In the genomic region with DNA sequence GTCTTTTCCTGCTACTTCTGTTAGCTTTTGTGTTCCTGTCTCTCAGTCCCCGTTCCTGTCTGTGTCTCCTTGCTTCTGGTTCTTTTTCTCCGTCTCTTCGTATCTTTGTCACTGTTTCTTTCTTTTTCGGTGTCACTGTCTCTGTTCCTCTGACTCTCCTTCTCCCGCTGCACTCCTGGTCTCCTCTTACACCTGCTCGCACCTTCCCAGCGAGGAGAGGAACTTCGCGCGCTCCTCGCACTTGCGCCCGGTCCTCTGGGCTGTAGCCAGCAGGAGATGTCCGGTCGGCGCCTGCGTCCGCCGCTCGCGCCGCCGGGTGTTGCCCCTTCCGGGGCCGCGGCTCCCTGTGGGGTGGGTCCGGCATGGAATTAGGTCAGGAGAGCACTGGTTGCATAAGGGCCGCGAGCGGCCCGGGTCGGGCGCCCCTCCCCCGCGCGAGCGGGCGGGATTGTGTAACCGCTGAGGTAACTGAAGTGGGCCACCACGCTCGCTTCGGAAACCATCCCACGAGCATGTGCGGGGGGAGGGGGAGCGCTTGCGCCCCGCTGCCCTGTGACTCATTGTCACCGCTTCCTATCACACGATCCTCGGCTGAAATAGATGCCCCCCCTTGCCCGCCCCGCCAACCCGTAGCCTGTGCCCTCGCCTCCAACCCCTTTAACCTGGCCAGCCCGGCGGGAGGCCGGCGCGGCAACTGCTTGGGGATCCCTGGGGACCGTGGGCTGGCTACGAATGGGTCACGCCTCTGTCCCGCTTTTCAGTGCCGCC, we compare ENCODE assay signal across 8 cellular contexts. TPM values are rescaled to one million over a fixed set of nuclear protein-coding genes. Genes with fewer than 3 reads are reported as not detected.
DNase-seq lines count a peak whose midpoint lies in the region; ATAC-seq and TF ChIP-seq lines count a peak whose summit lies in the region.

No MANE protein-coding gene starts in this region.

- H2BK120ac ChIP-seq in mesenchymal stem cell (ENCODE audit: low read depth, low read length) = no peak overlapping the region

- H3K9ac ChIP-seq in mesenchymal stem cell (ENCODE audit: low read length) = no peak overlapping the region

- peak overlapping the region; percentile 91 for H3K4me2 ChIP-seq in mesenchymal stem cell (ENCODE audit: low read length, poor library complexity, severe bottlenecking)

- H3K79me1 ChIP-seq in mesenchymal stem cell (replicated peaks; ENCODE audit: low read length, poor library complexity, severe bottlenecking) = no peaks in the 10 kb centered on the region

- no peak overlapping the region for H4K91ac ChIP-seq in mesenchymal stem cell (ENCODE audit: low read length)

- H3K18ac ChIP-seq in mesenchymal stem cell (ENCODE audit: low read depth in 1 of 2, low read length in 2 of 2) = peak overlapping the region in 1 of 2 experiments; percentile 2

- peak overlapping the region; percentile 79 for H3K4me3 Mint-ChIP-seq in activated CD4-positive, alpha-beta memory T cell treated with anti-CD3 and anti-CD28 coated beads for 36 hours

- no peak overlapping the region for H3K23ac ChIP-seq in mesenchymal stem cell (ENCODE audit: low read length in 2 of 2)

- intact Hi-C loops in activated CD4-positive, alpha-beta memory T cell treated with anti-CD3 and anti-CD28 coated beads for 36 hours (cut with micrococcal nuclease) = loop anchor here (5.0 to 10.0 kb wide), 2 partner anchors 41 to 259 kb away; partner anchors contain the start of gene PGRMC1
- intact Hi-C loops in dorsolateral prefrontal cortex (cut with DNase I) = loop anchor here (10.0 kb wide), 2 partner anchors 121 to 131 kb away; no protein-coding TSS in a partner anchor

- no peaks in the 10 kb centered on the region for H3K9me3 Mint-ChIP-seq in activated CD4-positive, alpha-beta memory T cell treated with anti-CD3 and anti-CD28 coated beads for 36 hours

- TF ChIP-seq CTCF in dorsolateral prefrontal cortex (IDR thresholded peaks at IDR 0.05 in 54 of 56, conservative IDR thresholded peaks at IDR 0.05 in 2 of 56; ENCODE audit: low read depth in 1 of 56, partially characterized antibody in 56 of 56) = no peak

- POLR2A ChIA-PET in activated CD4-positive, alpha-beta memory T cell treated with anti-CD3 and anti-CD28 coated beads for 36 hours (lab: Charles Lee) = no interaction called here

- H3K4ac ChIP-seq in mesenchymal stem cell (ENCODE audit: low read depth in 1 of 2, low read length in 2 of 2) = no peak overlapping the region

- H3K27ac ChIP-seq in dorsolateral prefrontal cortex = peak overlapping the region in 20 of 59 donors; percentile 12 to 74 (median 31)
- H3K27ac ChIP-seq in mesenchymal stem cell (ENCODE audit: low read length, poor library complexity, severe bottlenecking) = no peak overlapping the region

- no peaks in the 10 kb centered on the region for H3K9me3 ChIP-seq in mesenchymal stem cell (ENCODE audit: control insufficient read depth, low read length)

- no peak overlapping the region for H2BK15ac ChIP-seq in mesenchymal stem cell (ENCODE audit: low read depth, poor library complexity, severe bottlenecking)

- H3K36me3 ChIP-seq in mesenchymal stem cell (ENCODE audit: control insufficient read depth in 1 of 2, insufficient read depth in 2 of 2, low read depth in 1 of 2, low read length in 2 of 2) = no peaks in the 10 kb centered on the region

- peaks cover 5% of the 10 kb centered on the region for H3K27me3 Mint-ChIP-seq in activated CD4-positive, alpha-beta memory T cell treated with anti-CD3 and anti-CD28 coated beads for 36 hours

- WGBS in mesenchymal stem cell = 3% methylated on average over 28 of the region's 64 CpGs

- H3K27me3 ChIP-seq in dorsolateral prefrontal cortex = peaks cover 0 to 57% (median 17%) of the 10 kb centered on the region in 45 donors
- peaks cover 30 to 44% of the 10 kb centered on the region in 2 experiments for H3K27me3 ChIP-seq in mesenchymal stem cell (ENCODE audit: control insufficient read depth in 1 of 2, insufficient read depth in 1 of 2, low read length in 2 of 2)

- H3K14ac ChIP-seq in mesenchymal stem cell (ENCODE audit: low read length in 2 of 2) = no peak overlapping the region

- peak overlapping the region; percentile 81 for H3K27ac Mint-ChIP-seq in activated CD4-positive, alpha-beta memory T cell treated with anti-CD3 and anti-CD28 coated beads for 36 hours

- no peak overlapping the region for H4K8ac ChIP-seq in mesenchymal stem cell (ENCODE audit: low read length)

- H3K4me3 ChIP-seq in dorsolateral prefrontal cortex (peak overlapping the region; percentile 25 to 73 (median 58)), mesenchymal stem cell (ENCODE audit: insufficient read depth in 1 of 2, low read depth in 1 of 2, low read length in 2 of 2) (peak overlapping the region in 1 of 2 experiments; percentile 71)

- no peak overlapping the region for H2BK5ac ChIP-seq in mesenchymal stem cell (ENCODE audit: low read depth, low read length, poor library complexity, severe bottlenecking)

- peaks cover 17% of the 10 kb centered on the region for H3K4me1 ChIP-seq in mesenchymal stem cell (ENCODE audit: control insufficient read depth, insufficient read depth, low read depth, low read length)

- no peak overlapping the region for H2AK5ac ChIP-seq in mesenchymal stem cell (ENCODE audit: low read length, severe bottlenecking)

- H2AFZ ChIP-seq in mesenchymal stem cell (ENCODE audit: low read depth, low read length) = no peak overlapping the region

- peaks cover 4% of the 10 kb centered on the region for H3K36me3 Mint-ChIP-seq in activated CD4-positive, alpha-beta memory T cell treated with anti-CD3 and anti-CD28 coated beads for 36 hours

- peaks cover 7% of the 10 kb centered on the region for H3K4me1 Mint-ChIP-seq in activated CD4-positive, alpha-beta memory T cell treated with anti-CD3 and anti-CD28 coated beads for 36 hours (ENCODE audit: low read depth)

- ATAC-seq in HG02884 (IDR thresholded peaks at IDR 0.05; ENCODE audit: unreplicated experiment) (no peak), HG03469 (IDR thresholded peaks at IDR 0.05; ENCODE audit: unreplicated experiment) (no peak)

- no peak overlapping the region for H2BK12ac ChIP-seq in mesenchymal stem cell (ENCODE audit: low read length in 2 of 2)

- CTCF ChIA-PET in activated CD4-positive, alpha-beta memory T cell treated with anti-CD3 and anti-CD28 coated beads for 36 hours (lab: Charles Lee) = interaction anchor here (0.8 kb wide), 1 partner anchor 33 kb away, joined by 3 read pairs; no protein-coding TSS in a partner anchor

- peak; percentile 36 for DNase-seq in DMS53 treated with DMSO at 0.1 percent for 48 hours (lab: John Stamatoyannopoulos, UW; ENCODE audit: unreplicated experiment)
- peak; percentile 4 for DNase-seq in NCI-H2196 treated with DMSO at 0.1 percent for 48 hours (lab: John Stamatoyannopoulos, UW; ENCODE audit: unreplicated experiment)
- DNase-seq in activated CD4-positive, alpha-beta memory T cell treated with anti-CD3 and anti-CD28 coated beads for 36 hours = peak; percentile 74
- DNase-seq in dorsolateral prefrontal cortex = peak in 8 of 10 donors; percentile 28 to 70 (median 43)
- peak; percentile 53 for DNase-seq in mesenchymal stem cell
- peak; percentile 68 for DNase-seq in stimulated activated CD8-positive, alpha-beta memory T cell treated with anti-CD3 and anti-CD28 coated beads, Interleukin-12 subunit alpha, Interleukin-12 subunit beta, amount 100 ng/mL, for 4 hours (ENCODE audit: low read depth)

RNA-seq across cellular contexts. Expression of gene LONRF3, which starts 1.6 kb away (rescaled TPM):
- total RNA-seq in activated CD4-positive, alpha-beta memory T cell treated with anti-CD3 and anti-CD28 coated beads for 36 hours = 1 to 10 TPM; 4.3 to 4.5 TPM
- total RNA-seq in dorsolateral prefrontal cortex = 10 to 100 TPM in 20 of 120 experiments, 1 to 10 TPM in 100; 2.8 to 18.1 (median 6.8) TPM
- polyA plus RNA-seq in mesenchymal stem cell (2013, experiment 1 of 2) = 0.11 TPM
- polyA plus RNA-seq in mesenchymal stem cell (2013, experiment 2 of 2) = 0.10 TPM

Comparison
In these comparisons a context has a peak if more than half of its experiments do, and no peak if none do; other contexts are left out.
1. DNase-seq: peak in every context shown above with its lines; median percentile 74 in activated CD4-positive, alpha-beta memory T cell treated with anti-CD3 and anti-CD28 coated beads for 36 hours; 68 in stimulated activated CD8-positive, alpha-beta memory T cell treated with anti-CD3 and anti-CD28 coated beads, Interleukin-12 subunit alpha, Interleukin-12 subunit beta, amount 100 ng/mL, for 4 hours; 53 in mesenchymal stem cell; 43 in dorsolateral prefrontal cortex; 36 in DMS53 treated with DMSO at 0.1 percent for 48 hours; 4 in NCI-H2196 treated with DMSO at 0.1 percent for 48 hours.